Comparison of ENCODE assay signal across 11 cellular contexts in the genomic region with DNA sequence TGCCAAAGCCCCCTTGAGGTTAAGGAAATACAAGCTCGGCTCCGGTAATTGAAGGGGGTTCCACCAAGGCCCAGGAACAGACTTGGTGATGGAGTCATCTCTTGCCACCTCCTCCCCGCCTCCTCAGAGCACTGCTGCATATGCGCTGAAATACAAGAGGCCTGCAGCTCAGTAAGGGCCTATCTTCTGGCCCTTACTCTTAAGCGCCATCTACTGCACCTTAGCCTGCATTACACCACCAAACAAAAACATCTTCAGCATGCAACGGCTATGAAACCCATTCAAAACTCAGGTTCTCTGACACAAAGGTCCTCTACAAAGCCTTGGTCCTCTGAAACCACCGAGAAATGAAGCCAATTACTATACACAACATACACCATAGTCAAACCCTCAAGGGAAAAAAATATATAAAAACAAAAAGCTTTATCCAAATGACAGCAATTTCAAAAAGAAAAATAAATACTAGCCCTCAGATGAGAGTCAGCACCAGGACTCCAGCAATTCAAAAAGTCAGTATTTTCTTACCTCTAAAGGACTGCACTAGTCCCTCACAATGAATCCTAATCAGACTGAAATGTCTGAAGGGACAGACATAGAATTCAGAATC.
DNase-seq lines count a peak whose midpoint lies in the region; ATAC-seq and TF ChIP-seq lines count a peak whose summit lies in the region.
"Had no signal": no experiment of that assay in that cellular context is flagged by ENCODE, and none has a peak within 500 bp of the region (broad histone marks: within the 10 kb centered on the region; RNA-seq: fewer than 3 reads in every experiment).

No MANE protein-coding gene starts in this region.

- H3K36me3 Mint-ChIP-seq in activated CD4-positive, alpha-beta T cell treated with anti-CD3 and anti-CD28 coated beads, Interleukin-2, amount 10 ng/mL, durations not matched to agents 24 days and 14 days (ENCODE audit: low read depth): no peaks in the 10 kb centered on the region

- H3K4me1 Mint-ChIP-seq in activated CD4-positive, alpha-beta T cell treated with anti-CD3 and anti-CD28 coated beads, Interleukin-2, amount 10 ng/mL, durations not matched to agents 24 days and 14 days: no peaks in the 10 kb centered on the region

- H3K4me1 ChIP-seq in KMS-11 (ENCODE audit: low read depth, poor library complexity, severe bottlenecking) (peaks cover 4% of the 10 kb centered on the region), psoas muscle (no peaks in the 10 kb centered on the region)

- H3K27ac ChIP-seq in KMS-11 (no peak overlapping the region), brain microvascular endothelial cell (no peak overlapping the region), psoas muscle (no peak overlapping the region)

- H3K27ac Mint-ChIP-seq in activated CD4-positive, alpha-beta T cell treated with anti-CD3 and anti-CD28 coated beads, Interleukin-2, amount 10 ng/mL, durations not matched to agents 24 days and 14 days: no peak overlapping the region

- peak overlapping the region; percentile 24 for H2AFZ ChIP-seq in KMS-11 (ENCODE audit: low read depth)

- ATAC-seq in psoas muscle (no peak), HG02973 (IDR thresholded peaks at IDR 0.05; ENCODE audit: unreplicated experiment) (no peak)

- 65 to 69% (median 66%) methylated on average over 7 of the region's 7 CpGs for WGBS in psoas muscle, 3 donors

- H3K4me3 ChIP-seq in KMS-11 (IDR thresholded peaks at IDR 0.05; ENCODE audit: insufficient read depth, low read depth, low read length) (no peak overlapping the region), brain microvascular endothelial cell (ENCODE audit: low read depth, low read length) (no peak overlapping the region), psoas muscle (no peak overlapping the region)

- no peaks in the 10 kb centered on the region for H3K36me3 ChIP-seq in KMS-11 (ENCODE audit: insufficient read depth)
- H3K36me3 ChIP-seq in brain microvascular endothelial cell (replicated peaks): no peaks in the 10 kb centered on the region
- no peaks in the 10 kb centered on the region for H3K36me3 ChIP-seq in psoas muscle (ENCODE audit: insufficient read depth in 1 of 2, low read depth in 1 of 2)

- H3K9me3 Mint-ChIP-seq in activated CD4-positive, alpha-beta T cell treated with anti-CD3 and anti-CD28 coated beads, Interleukin-2, amount 10 ng/mL, durations not matched to agents 24 days and 14 days: peaks cover 4% of the 10 kb centered on the region

- in situ Hi-C loops in brain microvascular endothelial cell (cut with HindIII; ENCODE audit: low pct_ligation_motif_present, low sequenced_read_pairs): no loop called here

- peak; percentile 22 for DNase-seq in activated CD4-positive, alpha-beta T cell treated with anti-CD3 and anti-CD28 coated beads for 48 hours
- DNase-seq in activated CD4-positive, alpha-beta T cell treated with anti-CD3 and anti-CD28 coated beads, Interleukin-2, amount 10 ng/mL, durations not matched to agents 24 days and 14 days: no peak
- no peak for DNase-seq in brain microvascular endothelial cell
- no peak for DNase-seq in psoas muscle
- DNase-seq in HK-2 (ENCODE audit: unreplicated experiment): no peak
- DNase-seq in ecto neural progenitor cell (ENCODE audit: low spot score): no peak
- DNase-seq: activated CD4-positive, alpha-beta T cell treated with anti-CD3 and anti-CD28 coated beads, Interleukin-2, amount 50 U/mL, for 4 hours; HCEC 1CT; NCI-H1417 treated with DMSO at 0.1 percent for 48 hours had no signal

- TF ChIP-seq CTCF in KMS-11 (conservative IDR thresholded peaks at IDR 0.05; ENCODE audit: low read depth, low read length) (peak; percentile 85), brain microvascular endothelial cell (IDR thresholded peaks at IDR 0.05; ENCODE audit: low read depth, low read length, missing control alignments) (peak; percentile 46), psoas muscle (IDR thresholded peaks at IDR 0.05) (peak; percentile 7)

- H3K4me2 ChIP-seq in KMS-11: no peak overlapping the region

- H3K27me3 ChIP-seq in KMS-11 (ENCODE audit: insufficient read depth, low read depth) (no peaks in the 10 kb centered on the region), brain microvascular endothelial cell (replicated peaks) (no peaks in the 10 kb centered on the region), psoas muscle (ENCODE audit: insufficient read depth in 3 of 3, low read length in 2 of 3) (no peaks in the 10 kb centered on the region)

- no peak overlapping the region for H3K9ac ChIP-seq in KMS-11

- H3K9me3 ChIP-seq in psoas muscle: no peaks in the 10 kb centered on the region

- intact Hi-C loops in activated CD4-positive, alpha-beta T cell treated with anti-CD3 and anti-CD28 coated beads, Interleukin-2, amount 10 ng/mL, durations not matched to agents 24 days and 14 days (cut with micrococcal nuclease): no loop called here
- intact Hi-C loops in psoas muscle (cut with DNase I): no loop called here

- H3K4me3 Mint-ChIP-seq in activated CD4-positive, alpha-beta T cell treated with anti-CD3 and anti-CD28 coated beads, Interleukin-2, amount 10 ng/mL, durations not matched to agents 24 days and 14 days: no peak overlapping the region

- H3K27me3 Mint-ChIP-seq in activated CD4-positive, alpha-beta T cell treated with anti-CD3 and anti-CD28 coated beads, Interleukin-2, amount 10 ng/mL, durations not matched to agents 24 days and 14 days: peaks cover 5% of the 10 kb centered on the region

- no peaks in the 10 kb centered on the region for H4K20me1 ChIP-seq in KMS-11 (ENCODE audit: insufficient read depth)

- no peaks in the 10 kb centered on the region for H3K79me2 ChIP-seq in KMS-11 (ENCODE audit: insufficient read depth, low read depth)

Comparison
In these comparisons a context has a peak if more than half of its experiments do, and no peak if none do; other contexts are left out.
1. CTCF ChIP-seq: peak in every context shown above with its lines; median percentile 85 in KMS-11; 46 in brain microvascular endothelial cell; 7 in psoas muscle.